In genomic region chr5:40790947-40791593, GRCh38 we compare ENCODE assay signal across 20 cellular contexts. TPM values are rescaled to one million over a fixed set of nuclear protein-coding genes. Genes with fewer than 3 reads are reported as not detected.
A peak's percentile ranks its signal among the peaks of the same experiment; 100 is the strongest.
DNase-seq lines count a peak whose midpoint lies in the region; ATAC-seq, FAIRE-seq and TF ChIP-seq lines count a peak whose summit lies in the region.
"Had no signal": no experiment of that assay in that cellular context is flagged by ENCODE, and none has a peak within 500 bp of the region (broad histone marks: within the 10 kb centered on the region; RNA-seq: fewer than 3 reads in every experiment).

No MANE protein-coding gene starts in this region.

- H3K4me3 ChIP-seq in K562 (no peak overlapping the region), WERI-Rb-1 (ENCODE audit: low read depth, low read length) (no peak overlapping the region), upper lobe of left lung (no peak overlapping the region)
- H3K4me3 ChIP-seq: cardiac muscle cell had no signal

- H3K4me1 ChIP-seq in K562 (replicated peaks in 1 of 2; ENCODE audit: control insufficient read depth in 2 of 2, insufficient read depth in 2 of 2, low read length in 2 of 2) (peaks cover 14 to 26% of the 10 kb centered on the region in 2 experiments; a peak in 4 of 5 replicates), upper lobe of left lung (peaks cover 13 to 39% (median 32%) of the 10 kb centered on the region in 4 donors)

- WGBS in K562 (ENCODE audit: insufficient coverage, low coverage, missing lambda C conversion rate): 67% methylated on average over 3 of the region's 3 CpGs
- 69 to 75% methylated on average over 3 of the region's 3 CpGs for WGBS in upper lobe of left lung, 2 donors

- H2AFZ ChIP-seq in K562 (ENCODE audit: low read depth, low read length): no peak overlapping the region

- no peaks in the 10 kb centered on the region for H3K9me1 ChIP-seq in K562 (ENCODE audit: control insufficient read depth, insufficient read depth, low read length)

- no peaks in the 10 kb centered on the region for H3K27me3 Mint-ChIP-seq in natural killer cell (ENCODE audit: low read depth in 2 of 2)
- H3K27me3 Mint-ChIP-seq in natural killer cell treated with Interleukin-12 subunit alpha and Interleukin-12 subunit beta and Interleukin-15 and Interleukin-18, amount 100 ng/mL, for 72 hours: no peaks in the 10 kb centered on the region
- H3K27me3 Mint-ChIP-seq: activated naive CD8-positive, alpha-beta T cell; type B pancreatic cell had no signal

- no peaks in the 10 kb centered on the region for H3K9me3 ChIP-seq in K562 (replicated peaks; ENCODE audit: control insufficient read depth, insufficient read depth, low read depth, low read length)
- H3K9me3 ChIP-seq in WERI-Rb-1 (ENCODE audit: severe bottlenecking): peaks cover 6% of the 10 kb centered on the region
- H3K9me3 ChIP-seq in upper lobe of left lung: no peaks in the 10 kb centered on the region

- DNase-seq in natural killer cell (no peak), K562 (ENCODE audit: extremely low read depth in 1 of 4, low spot score in 3 of 4) (no peak), left lobe of liver (ENCODE audit: low spot score) (no peak), WERI-Rb-1 (no peak), HK-2 (ENCODE audit: unreplicated experiment) (no peak), NCI-H2081 treated with DMSO at 0.1 percent for 48 hours (lab: John Stamatoyannopoulos, UW) (no peak), upper lobe of left lung (no peak)
- no peak for DNase-seq in natural killer cell treated with Interleukin-12 subunit alpha and Interleukin-12 subunit beta and Interleukin-15 and Interleukin-18, amount 100 ng/mL, for 72 hours (ENCODE audit: low spot score)
- DNase-seq: activated CD8-positive, alpha-beta memory T cell treated with anti-CD3 and anti-CD28 coated beads, Interleukin-2, amount 50 U/mL, for 48 hours; islet precursor cell; NCI-H1092; NCI-H2171; NK-92 treated with Interleukin-12 subunit alpha and Interleukin-12 subunit beta, amount 100 ng/mL, for 24 hours; SHP77 had no signal

- CTCF ChIA-PET in K562 (lab: Yijun Ruan, JAX; ENCODE audit: low intra/inter-chr PET ratio): interaction anchor here (0.6 kb wide), 1 partner anchor 43 kb away, joined by 3 read pairs; no protein-coding TSS in a partner anchor

- no peak overlapping the region for H3K9ac ChIP-seq in K562 (ENCODE audit: insufficient read depth in 1 of 2, low read depth in 2 of 2, low read length in 2 of 2)

- peaks cover 67 to 76% of the 10 kb centered on the region in 2 donors for H3K4me1 Mint-ChIP-seq in natural killer cell
- H3K4me1 Mint-ChIP-seq in natural killer cell treated with Interleukin-12 subunit alpha and Interleukin-12 subunit beta and Interleukin-15 and Interleukin-18, amount 100 ng/mL, for 72 hours (ENCODE audit: low read depth in 2 of 2): peaks cover 53 to 54% of the 10 kb centered on the region in 2 donors

- no peaks in the 10 kb centered on the region for H3K36me3 Mint-ChIP-seq in natural killer cell
- H3K36me3 Mint-ChIP-seq in natural killer cell treated with Interleukin-12 subunit alpha and Interleukin-12 subunit beta and Interleukin-15 and Interleukin-18, amount 100 ng/mL, for 72 hours: peaks cover 7% of the 10 kb centered on the region

- BruUV-seq in K562 (replicated peaks; lab: Mats Ljungman, UMichigan): no TSS peak

- no peak overlapping the region for H3K4me2 ChIP-seq in K562 (ENCODE audit: insufficient read depth, low read length)

- peak; percentile 19 for FAIRE-seq in K562 (lab: Jason Lieb, UNC)
- FAIRE-seq: GM18507 had no signal

- H3K27me3 ChIP-seq in K562 (ENCODE audit: control insufficient read depth in 2 of 2, insufficient read depth in 2 of 2, low read length in 2 of 2): no peaks in the 10 kb centered on the region; a peak in 1 of 5 replicates
- H3K27me3 ChIP-seq in WERI-Rb-1 (ENCODE audit: insufficient read depth, low read depth, severe bottlenecking): no peaks in the 10 kb centered on the region
- H3K27me3 ChIP-seq in upper lobe of left lung: no peaks in the 10 kb centered on the region
- H3K27me3 ChIP-seq: cardiac muscle cell had no signal

- in situ Hi-C loops in K562 (cut with MboI): no loop called here

- TF ChIP-seq CTCF in natural killer cell (IDR thresholded peaks at IDR 0.05): no peak
- TF ChIP-seq CTCF in K562 (IDR thresholded peaks at IDR 0.05 in 2 of 3, conservative IDR thresholded peaks at IDR 0.05 in 1 of 3; ENCODE audit: insufficient read depth in 2 of 3, low read depth in 1 of 3, low read length in 3 of 3): no peak
- no peak for TF ChIP-seq CTCF in WERI-Rb-1 (IDR thresholded peaks at IDR 0.05; ENCODE audit: low read depth, low read length)
- TF ChIP-seq CTCF in upper lobe of left lung (IDR thresholded peaks at IDR 0.05): no peak

- H3K36me3 ChIP-seq in K562 (ENCODE audit: control insufficient read depth, insufficient read depth, low read length) (peaks cover 36% of the 10 kb centered on the region; the same call in 2 of the 3 replicates), WERI-Rb-1 (peaks cover 36% of the 10 kb centered on the region), upper lobe of left lung (peaks cover 0 to 7% (median 0%) of the 10 kb centered on the region in 4 donors)
- H3K36me3 ChIP-seq: cardiac muscle cell had no signal

- peaks cover 100% of the 10 kb centered on the region for H3K79me2 ChIP-seq in K562 (ENCODE audit: control insufficient read depth, insufficient read depth, low read length)

- POLR2A ChIA-PET in K562 (lab: Yijun Ruan, JAX): interaction anchor here (0.7 to 1.6 kb wide), 7 partner anchors 11 to 44 kb away, joined by 3 to 7 read pairs (median 4); partner anchors contain the start of gene TTC33

- intact Hi-C loops in natural killer cell (cut with micrococcal nuclease) (no loop called here), K562 (cut with micrococcal nuclease) (no loop called here)

- no peak overlapping the region for H3K27ac ChIP-seq in K562 (ENCODE audit: extremely low read depth, low read depth, low read length)
- no peak overlapping the region for H3K27ac ChIP-seq in WERI-Rb-1
- no peak overlapping the region for H3K27ac ChIP-seq in upper lobe of left lung
- H3K27ac ChIP-seq: cardiac muscle cell had no signal

- TF ChIP-seq EP300 in K562 (IDR thresholded peaks at IDR 0.05; ENCODE audit: low read length): no peak
- no peak for TF ChIP-seq EP300 in upper lobe of left lung (IDR thresholded peaks at IDR 0.05)

- TF ChIP-seq POLR2A in K562 (conservative IDR thresholded peaks at IDR 0.05) (no peak), upper lobe of left lung (IDR thresholded peaks at IDR 0.05) (no peak)

- H3K4me3 Mint-ChIP-seq in natural killer cell: no peak overlapping the region
- H3K4me3 Mint-ChIP-seq in natural killer cell treated with Interleukin-12 subunit alpha and Interleukin-12 subunit beta and Interleukin-15 and Interleukin-18, amount 100 ng/mL, for 72 hours: no peak overlapping the region
- H3K4me3 Mint-ChIP-seq: activated naive CD8-positive, alpha-beta T cell; mesothelial cell of epicardium; T-helper 2 cell treated with Interferon-gamma antibody and Interleukin-4, amounts not matched to agents 5 μg/mL and 100 μg/mL, for 36 hours; type B pancreatic cell had no signal

- H4K20me1 ChIP-seq in K562 (replicated peaks; ENCODE audit: control insufficient read depth, insufficient read depth, low read length): peaks cover 13% of the 10 kb centered on the region

- peak overlapping the region; percentile 50 to 65 for H3K27ac Mint-ChIP-seq in natural killer cell
- peak overlapping the region in 1 of 2 donors; percentile 19 for H3K27ac Mint-ChIP-seq in natural killer cell treated with Interleukin-12 subunit alpha and Interleukin-12 subunit beta and Interleukin-15 and Interleukin-18, amount 100 ng/mL, for 72 hours
- H3K27ac Mint-ChIP-seq: activated naive CD8-positive, alpha-beta T cell; mesothelial cell of epicardium; T-helper 2 cell treated with Interferon-gamma antibody and Interleukin-4, amounts not matched to agents 5 μg/mL and 100 μg/mL, for 36 hours; type B pancreatic cell had no signal

- H3K9me3 Mint-ChIP-seq in natural killer cell: peaks cover 0 to 2% of the 10 kb centered on the region in 2 donors
- H3K9me3 Mint-ChIP-seq in natural killer cell treated with Interleukin-12 subunit alpha and Interleukin-12 subunit beta and Interleukin-15 and Interleukin-18, amount 100 ng/mL, for 72 hours: no peaks in the 10 kb centered on the region
- H3K9me3 Mint-ChIP-seq: type B pancreatic cell had no signal

- ATAC-seq in natural killer cell (no peak), K562 (peak; percentile 3; the same call in 1 of the 3 replicates), left lobe of liver (peak; percentile 87), upper lobe of left lung (ENCODE audit: low FRiP score in 2 of 2) (no peak)
- no peak for ATAC-seq in natural killer cell treated with Interleukin-12 subunit alpha and Interleukin-12 subunit beta and Interleukin-15 and Interleukin-18, amount 100 ng/mL, for 72 hours

- no peak for TF ChIP-seq RAD21 in K562 (CRISPR knock-in tag; conservative IDR thresholded peaks at IDR 0.05 in 1 of 2, IDR thresholded peaks at IDR 0.05 in 1 of 2)

RNA-seq across cellular contexts. Expression of gene PRKAA1, which starts 7.1 kb away (rescaled TPM):
- total RNA-seq in natural killer cell: 100 to 1,000 TPM; 120 to 165 (median 122) TPM
- total RNA-seq in natural killer cell treated with Interleukin-12 subunit alpha and Interleukin-12 subunit beta and Interleukin-15 and Interleukin-18, amount 100 ng/mL, for 72 hours: 10 to 100 TPM; 92.3 to 94.9 TPM
- 53.7 and 136 TPM in 2 replicates for total RNA-seq in K562 (2011; cell fraction: chromatin; rRNA removed; ENCODE audit: low replicate concordance)
- 22.5 and 33.7 TPM in 2 replicates for total RNA-seq in K562 (2011; cell fraction: nucleolus; rRNA removed)
- 64.7 and 85.0 TPM in 2 replicates for total RNA-seq in K562 (2011; cell fraction: nucleoplasm; rRNA removed)
- total RNA-seq in K562 (2014; rRNA removed): 38.9 and 84.0 TPM in 2 replicates
- total RNA-seq in K562 (2014; rRNA removed; fragmentation: Illumina TruSeq; extraction: Trizol): 63.8 and 83.6 TPM in 2 replicates
- 53.1 and 62.5 TPM in 2 replicates for total RNA-seq in K562 (2015; rRNA removed; fragmentation: Illumina TruSeq; extraction: Trizol)
- 47.9 and 51.4 TPM in 2 replicates for total RNA-seq in K562 (2021)
- 43.7 and 45.5 TPM in 2 replicates for polyA plus RNA-seq in K562 (2011; rRNA removed)
- 9.0 and 21.8 TPM in 2 replicates for polyA plus RNA-seq in K562 (2011; cell fraction: cytosol; rRNA removed)
- 54.8 and 56.8 TPM in 2 replicates for polyA plus RNA-seq in K562 (2011; cell fraction: nucleus; rRNA removed)
- polyA plus RNA-seq in K562 (2012): 27.2 and 43.0 TPM in 2 replicates
- polyA plus RNA-seq in K562 (2014; fragmentation: Illumina TruSeq; extraction: Trizol): 75.2 and 76.5 TPM in 2 replicates
- polyA plus RNA-seq in K562 (2014; fragmentation: Nextera tagmentation; extraction: Ambion mirVana): 10 to 100 TPM; 24.5 to 37.3 TPM
- 44.8 and 47.2 TPM in 2 replicates for polyA plus RNA-seq in K562 (2014; rRNA removed)
- 68.4 and 94.3 TPM in 2 replicates for polyA minus RNA-seq in K562 (2011; rRNA and poly(A)+ RNA removed)
- polyA minus RNA-seq in K562 (2011; cell fraction: cytosol; rRNA and poly(A)+ RNA removed): 34.6 and 34.9 TPM in 2 replicates
- 28.3 and 39.3 TPM in 2 replicates for polyA minus RNA-seq in K562 (2011; cell fraction: nucleus; rRNA and poly(A)+ RNA removed)
- 38.9 TPM for total RNA-seq in left lobe of liver
- total RNA-seq in upper lobe of left lung: 10 to 100 TPM; 53.9 to 94.7 (median 74.5) TPM

RNA-seq across cellular contexts. Expression of gene TTC33, which starts 35.3 kb away (rescaled TPM):
- 10 to 100 TPM in 2 of 3 donors, 1 to 10 TPM in 1; 7.3 to 11.4 (median 10.0) TPM for total RNA-seq in natural killer cell
- total RNA-seq in natural killer cell treated with Interleukin-12 subunit alpha and Interleukin-12 subunit beta and Interleukin-15 and Interleukin-18, amount 100 ng/mL, for 72 hours: 10 to 100 TPM; 13.5 to 16.9 TPM
- total RNA-seq in K562 (2011; cell fraction: chromatin; rRNA removed; ENCODE audit: low replicate concordance): 6.4 and 9.6 TPM in 2 replicates
- total RNA-seq in K562 (2011; cell fraction: nucleolus; rRNA removed): 1.7 and 2.3 TPM in 2 replicates
- total RNA-seq in K562 (2011; cell fraction: nucleoplasm; rRNA removed): 3.5 and 6.2 TPM in 2 replicates
- 9.3 and 21.6 TPM in 2 replicates for total RNA-seq in K562 (2014; rRNA removed)
- total RNA-seq in K562 (2014; rRNA removed; fragmentation: Illumina TruSeq; extraction: Trizol): 21.7 and 25.8 TPM in 2 replicates
- 21.6 and 21.9 TPM in 2 replicates for total RNA-seq in K562 (2015; rRNA removed; fragmentation: Illumina TruSeq; extraction: Trizol)
- total RNA-seq in K562 (2021): 11.5 and 12.1 TPM in 2 replicates
- polyA plus RNA-seq in K562 (2011; rRNA removed): 9.1 and 13.3 TPM in 2 replicates
- 0.81 and 2.6 TPM in 2 replicates for polyA plus RNA-seq in K562 (2011; cell fraction: cytosol; rRNA removed)
- polyA plus RNA-seq in K562 (2011; cell fraction: nucleus; rRNA removed): 2.8 and 3.3 TPM in 2 replicates
- 8.2 and 10.4 TPM in 2 replicates for polyA plus RNA-seq in K562 (2012)
- polyA plus RNA-seq in K562 (2014; fragmentation: Illumina TruSeq; extraction: Trizol): 18.2 and 18.9 TPM in 2 replicates
- polyA plus RNA-seq in K562 (2014; fragmentation: Nextera tagmentation; extraction: Ambion mirVana): 10 to 100 TPM; 21.1 to 24.9 TPM
- polyA plus RNA-seq in K562 (2014; rRNA removed): 11.9 and 13.5 TPM in 2 replicates
- polyA minus RNA-seq in K562 (2011; rRNA and poly(A)+ RNA removed): 23.7 and 30.5 TPM in 2 replicates
- polyA minus RNA-seq in K562 (2011; cell fraction: cytosol; rRNA and poly(A)+ RNA removed): 9.7 and 11.4 TPM in 2 replicates
- 2.8 and 5.7 TPM in 2 replicates for polyA minus RNA-seq in K562 (2011; cell fraction: nucleus; rRNA and poly(A)+ RNA removed)
- total RNA-seq in left lobe of liver: 7.0 TPM
- 10 to 100 TPM; 13.4 to 34.1 (median 17.1) TPM for total RNA-seq in upper lobe of left lung

RNA-seq across cellular contexts. Expression of gene RPL37, which starts 44.0 kb away (rescaled TPM):
- total RNA-seq in natural killer cell (1,000 to 10,000 TPM in 2 of 3 donors, 100 to 1,000 TPM in 1; 961 to 1,288 (median 1,179) TPM), K562 (2014; rRNA removed) (5,204 and 7,963 TPM in 2 replicates), K562 (2014; rRNA removed; fragmentation: Illumina TruSeq; extraction: Trizol) (3,395 and 3,802 TPM in 2 replicates), K562 (2015; rRNA removed; fragmentation: Illumina TruSeq; extraction: Trizol) (4,310 and 4,463 TPM in 2 replicates), K562 (2021) (2,342 and 2,650 TPM in 2 replicates), left lobe of liver (375 TPM), upper lobe of left lung (100 to 1,000 TPM; 115 to 977 (median 185) TPM)
- 1,000 to 10,000 TPM in 1 of 2 donors, 100 to 1,000 TPM in 1; 886 to 1,034 TPM for total RNA-seq in natural killer cell treated with Interleukin-12 subunit alpha and Interleukin-12 subunit beta and Interleukin-15 and Interleukin-18, amount 100 ng/mL, for 72 hours
- 455 and 632 TPM in 2 replicates for total RNA-seq in K562 (2011; cell fraction: chromatin; rRNA removed; ENCODE audit: low replicate concordance)
- total RNA-seq in K562 (2011; cell fraction: nucleolus; rRNA removed): 1,125 and 1,211 TPM in 2 replicates
- total RNA-seq in K562 (2011; cell fraction: nucleoplasm; rRNA removed): 1,524 and 2,774 TPM in 2 replicates
- polyA plus RNA-seq in K562 (2011; rRNA removed) (6,044 and 6,139 TPM in 2 replicates), K562 (2014; fragmentation: Illumina TruSeq; extraction: Trizol) (4,091 and 6,277 TPM in 2 replicates), K562 (2014; fragmentation: Nextera tagmentation; extraction: Ambion mirVana) (1,000 to 10,000 TPM; 2,628 to 3,207 TPM), K562 (2014; rRNA removed) (4,956 and 6,483 TPM in 2 replicates)
- polyA plus RNA-seq in K562 (2011; cell fraction: cytosol; rRNA removed): 329 and 533 TPM in 2 replicates
- polyA plus RNA-seq in K562 (2011; cell fraction: nucleus; rRNA removed): 2,322 and 3,371 TPM in 2 replicates
- 4,656 and 6,426 TPM in 2 replicates for polyA plus RNA-seq in K562 (2012)
- polyA minus RNA-seq in K562 (2011; rRNA and poly(A)+ RNA removed): 3,539 and 4,030 TPM in 2 replicates
- polyA minus RNA-seq in K562 (2011; cell fraction: cytosol; rRNA and poly(A)+ RNA removed): 984 and 1,025 TPM in 2 replicates
- polyA minus RNA-seq in K562 (2011; cell fraction: nucleus; rRNA and poly(A)+ RNA removed): 350 and 581 TPM in 2 replicates

RNA-seq across cellular contexts. Expression of gene CARD6, which starts 50.1 kb away (rescaled TPM):
- total RNA-seq in natural killer cell: 1 to 10 TPM; 3.4 to 5.2 (median 3.9) TPM
- total RNA-seq in natural killer cell treated with Interleukin-12 subunit alpha and Interleukin-12 subunit beta and Interleukin-15 and Interleukin-18, amount 100 ng/mL, for 72 hours: 10 to 100 TPM in 1 of 2 donors, 1 to 10 TPM in 1; 3.7 to 11.2 TPM
- 3.9 and 8.2 TPM in 2 replicates for total RNA-seq in K562 (2011; cell fraction: chromatin; rRNA removed; ENCODE audit: low replicate concordance)
- total RNA-seq in K562 (2011; cell fraction: nucleolus; rRNA removed): 3.3 and 3.8 TPM in 2 replicates
- 4.4 and 4.8 TPM in 2 replicates for total RNA-seq in K562 (2011; cell fraction: nucleoplasm; rRNA removed)
- 3.5 and 3.9 TPM in 2 replicates for total RNA-seq in K562 (2014; rRNA removed)
- 7.3 and 9.0 TPM in 2 replicates for total RNA-seq in K562 (2014; rRNA removed; fragmentation: Illumina TruSeq; extraction: Trizol)
- total RNA-seq in K562 (2015; rRNA removed; fragmentation: Illumina TruSeq; extraction: Trizol): 6.0 and 6.3 TPM in 2 replicates
- total RNA-seq in K562 (2021): 5.2 and 5.9 TPM in 2 replicates
- 3.5 and 7.4 TPM in 2 replicates for polyA plus RNA-seq in K562 (2011; rRNA removed)
- polyA plus RNA-seq in K562 (2011; cell fraction: cytosol; rRNA removed): 2.6 and 3.0 TPM in 2 replicates
- polyA plus RNA-seq in K562 (2011; cell fraction: nucleus; rRNA removed): 1.1 and 1.6 TPM in 2 replicates
- polyA plus RNA-seq in K562 (2012): 3.7 and 5.6 TPM in 2 replicates
- 7.4 and 8.3 TPM in 2 replicates for polyA plus RNA-seq in K562 (2014; fragmentation: Illumina TruSeq; extraction: Trizol)
- 1 to 10 TPM; 3.7 to 4.1 TPM for polyA plus RNA-seq in K562 (2014; fragmentation: Nextera tagmentation; extraction: Ambion mirVana)
- 4.5 and 5.8 TPM in 2 replicates for polyA plus RNA-seq in K562 (2014; rRNA removed)
- 5.4 and 9.9 TPM in 2 replicates for polyA minus RNA-seq in K562 (2011; rRNA and poly(A)+ RNA removed)
- polyA minus RNA-seq in K562 (2011; cell fraction: cytosol; rRNA and poly(A)+ RNA removed): 2.6 and 5.0 TPM in 2 replicates
- 1.3 and 1.6 TPM in 2 replicates for polyA minus RNA-seq in K562 (2011; cell fraction: nucleus; rRNA and poly(A)+ RNA removed)
- total RNA-seq in left lobe of liver: 2.4 TPM
- 10 to 100 TPM; 14.7 to 23.9 (median 18.9) TPM for total RNA-seq in upper lobe of left lung

Comparison
In these comparisons a context has a peak if more than half of its experiments do, and no peak if none do; other contexts are left out.
1. ATAC-seq: peak in K562 (single experiment) and left lobe of liver (single experiment); none in natural killer cell (0 of 3), natural killer cell treated with Interleukin-12 subunit alpha and Interleukin-12 subunit beta and Interleukin-15 and Interleukin-18, amount 100 ng/mL, for 72 hours (0 of 2) and upper lobe of left lung (0 of 2).